12 cellular contexts compared by ENCODE assay signal in genomic region chr15:95086543-95087252, GRCh38.
DNase-seq lines count a peak whose midpoint lies in the region; ATAC-seq and TF ChIP-seq lines count a peak whose summit lies in the region.
"Had no signal": no experiment of that assay in that cellular context is flagged by ENCODE, and none has a peak within 500 bp of the region (broad histone marks: within the 10 kb centered on the region; RNA-seq: fewer than 3 reads in every experiment).

No MANE protein-coding gene starts in this region.

- H3K36me3 ChIP-seq in fibroblast of lung (ENCODE audit: control insufficient read depth, insufficient read depth, low read length): no peaks in the 10 kb centered on the region
- H3K36me3 ChIP-seq: upper lobe of right lung had no signal

- intact Hi-C loops in natural killer cell (cut with micrococcal nuclease): no loop called here

- no peak overlapping the region for H3K4me3 ChIP-seq in fibroblast of lung (replicated peaks in 1 of 4; ENCODE audit: control extremely low read depth in 1 of 4, insufficient read depth in 1 of 4, low read depth in 3 of 4, low read length in 4 of 4)
- H3K4me3 ChIP-seq: upper lobe of right lung had no signal

- no peaks in the 10 kb centered on the region for H3K9me3 ChIP-seq in fibroblast of lung (ENCODE audit: control insufficient read depth, insufficient read depth, low read depth, low read length)
- H3K9me3 ChIP-seq: upper lobe of right lung had no signal

- ATAC-seq in GM21526 (IDR thresholded peaks at IDR 0.05; ENCODE audit: low FRiP score, unreplicated experiment) (no peak), natural killer cell (no peak)
- ATAC-seq: activated CD4-positive, alpha-beta T cell treated with anti-CD3 and anti-CD28 coated beads for 36 hours; upper lobe of right lung had no signal

- no peak overlapping the region for H2AFZ ChIP-seq in fibroblast of lung (ENCODE audit: low read length)

- H3K4me3 Mint-ChIP-seq in nephron (peak overlapping the region in 2 of 3 experiments; percentile 0 to 9), natural killer cell (no peak overlapping the region)
- H3K4me3 Mint-ChIP-seq: activated CD4-positive, alpha-beta T cell treated with anti-CD3 and anti-CD28 coated beads for 36 hours had no signal

- no peak overlapping the region for H3K4me2 ChIP-seq in fibroblast of lung (ENCODE audit: extremely low read depth, insufficient read depth, low read length)

- H3K27me3 Mint-ChIP-seq in nephron (ENCODE audit: low read depth) (no peaks in the 10 kb centered on the region), natural killer cell (ENCODE audit: low read depth in 2 of 2) (peaks cover 3 to 6% of the 10 kb centered on the region in 2 donors)
- H3K27me3 Mint-ChIP-seq: activated CD4-positive, alpha-beta T cell treated with anti-CD3 and anti-CD28 coated beads for 36 hours had no signal

- no peak overlapping the region for H3K27ac ChIP-seq in fibroblast of lung (ENCODE audit: insufficient read depth, low read length)
- H3K27ac ChIP-seq: upper lobe of right lung had no signal

- DNase-seq in EL (peak; percentile 59), RPMI7951 (ENCODE audit: low read depth) (peak; percentile 60), fibroblast of lung (ENCODE audit: low read depth in 2 of 2) (peak; percentile 70 to 91), NCI-H2171 treated with DMSO at 0.1 percent for 48 hours (lab: John Stamatoyannopoulos, UW) (no peak), GDM1 (lab: John Stamatoyannopoulos, UW) (no peak), natural killer cell (no peak)
- DNase-seq: activated CD4-positive, alpha-beta T cell treated with anti-CD3 and anti-CD28 coated beads for 36 hours; NCI-H1092; NCI-H82; upper lobe of right lung had no signal

- no peaks in the 10 kb centered on the region for H4K20me1 ChIP-seq in fibroblast of lung (ENCODE audit: control insufficient read depth, extremely low read depth, insufficient read depth, low read length)

- no peaks in the 10 kb centered on the region for H3K79me2 ChIP-seq in fibroblast of lung (ENCODE audit: control insufficient read depth, insufficient read depth, low read length)

- H3K4me1 Mint-ChIP-seq in nephron: peaks cover 22% of the 10 kb centered on the region
- no peaks in the 10 kb centered on the region for H3K4me1 Mint-ChIP-seq in natural killer cell
- H3K4me1 Mint-ChIP-seq: activated CD4-positive, alpha-beta T cell treated with anti-CD3 and anti-CD28 coated beads for 36 hours had no signal

- H3K27ac Mint-ChIP-seq in nephron: peak overlapping the region; percentile 78 to 94 (median 81)
- no peak overlapping the region for H3K27ac Mint-ChIP-seq in natural killer cell
- H3K27ac Mint-ChIP-seq: activated CD4-positive, alpha-beta T cell treated with anti-CD3 and anti-CD28 coated beads for 36 hours had no signal

- H3K4me1 ChIP-seq in fibroblast of lung (ENCODE audit: control insufficient read depth, extremely low read depth, insufficient read depth, low read length): no peaks in the 10 kb centered on the region

- no peaks in the 10 kb centered on the region for H3K36me3 Mint-ChIP-seq in nephron (ENCODE audit: low read depth)
- H3K36me3 Mint-ChIP-seq in natural killer cell: no peaks in the 10 kb centered on the region

- peaks cover 3% of the 10 kb centered on the region for H3K9me3 Mint-ChIP-seq in nephron
- no peaks in the 10 kb centered on the region for H3K9me3 Mint-ChIP-seq in natural killer cell

- no peak overlapping the region for H3K9ac ChIP-seq in fibroblast of lung (ENCODE audit: insufficient read depth, low read length)

- no peaks in the 10 kb centered on the region for H3K27me3 ChIP-seq in fibroblast of lung (ENCODE audit: control insufficient read depth, insufficient read depth, low read length)
- H3K27me3 ChIP-seq: upper lobe of right lung had no signal

- TF ChIP-seq CTCF in fibroblast of lung (conservative IDR thresholded peaks at IDR 0.05 in 1 of 2, IDR thresholded peaks at IDR 0.05 in 1 of 2; ENCODE audit: low read depth in 1 of 2, low read length in 2 of 2): no peak
- no peak for TF ChIP-seq CTCF in nephron (IDR thresholded peaks at IDR 0.05; ENCODE audit: unreplicated experiment in 3 of 3)
- no peak for TF ChIP-seq CTCF in natural killer cell (IDR thresholded peaks at IDR 0.05)

Comparison
In these comparisons a context has a peak if more than half of its experiments do, and no peak if none do; other contexts are left out.
1. DNase-seq: peak in EL (single experiment), RPMI7951 (single experiment) and fibroblast of lung (2 of 2); none in NCI-H2171 treated with DMSO at 0.1 percent for 48 hours (single experiment), GDM1 (single experiment) and natural killer cell (single experiment).
2. H3K27ac Mint-ChIP-seq: peak in nephron (3 of 3); none in natural killer cell (0 of 2).